Comparison of ENCODE assay signal across 8 cellular contexts in genomic region chr12:93741741-93742085, GRCh38.
DNase-seq lines count a peak whose midpoint lies in the region; ATAC-seq and TF ChIP-seq lines count a peak whose summit lies in the region.

No MANE protein-coding gene starts in this region.

- H3K27ac Mint-ChIP-seq in CD4-positive, CD25-positive, alpha-beta regulatory T cell: peak overlapping the region; percentile 89 to 92 (median 91)
- peak overlapping the region; percentile 33 to 92 (median 91) for H3K27ac Mint-ChIP-seq in IgD-negative memory B cell
- peak overlapping the region; percentile 97 for H3K27ac Mint-ChIP-seq in activated naive CD8-positive, alpha-beta T cell treated with anti-CD3 and anti-CD28 coated beads for 36 hours

- no peaks in the 10 kb centered on the region for H3K9me3 Mint-ChIP-seq in CD4-positive, CD25-positive, alpha-beta regulatory T cell
- H3K9me3 Mint-ChIP-seq in IgD-negative memory B cell: no peaks in the 10 kb centered on the region
- no peaks in the 10 kb centered on the region for H3K9me3 Mint-ChIP-seq in activated naive CD8-positive, alpha-beta T cell treated with anti-CD3 and anti-CD28 coated beads for 36 hours

- H3K36me3 Mint-ChIP-seq in CD4-positive, CD25-positive, alpha-beta regulatory T cell: no peaks in the 10 kb centered on the region
- no peaks in the 10 kb centered on the region for H3K36me3 Mint-ChIP-seq in IgD-negative memory B cell
- peaks cover 2% of the 10 kb centered on the region for H3K36me3 Mint-ChIP-seq in activated naive CD8-positive, alpha-beta T cell treated with anti-CD3 and anti-CD28 coated beads for 36 hours

- no peak for DNase-seq in CD4-positive, CD25-positive, alpha-beta regulatory T cell
- DNase-seq in activated naive CD8-positive, alpha-beta T cell treated with anti-CD3 and anti-CD28 coated beads for 36 hours: no peak
- DNase-seq in right atrium auricular region (ENCODE audit: low spot score): no peak
- DNase-seq in skeletal muscle cell (ENCODE audit: low read depth): no peak
- DNase-seq in NCI-H1436 treated with DMSO at 0.1 percent for 48 hours (lab: John Stamatoyannopoulos, UW): no peak
- DNase-seq in NCI-H2171 (lab: John Stamatoyannopoulos, UW): no peak

- no peaks in the 10 kb centered on the region for H3K36me3 ChIP-seq in CD4-positive, CD25-positive, alpha-beta regulatory T cell (ENCODE audit: control insufficient read depth, insufficient read depth, low read length)
- H3K36me3 ChIP-seq in right atrium auricular region: no peaks in the 10 kb centered on the region

- peaks cover 23% of the 10 kb centered on the region for H3K4me1 ChIP-seq in CD4-positive, CD25-positive, alpha-beta regulatory T cell (ENCODE audit: control insufficient read depth, insufficient read depth, low read length, poor library complexity, severe bottlenecking)
- H3K4me1 ChIP-seq in right atrium auricular region: peaks cover 0 to 49% of the 10 kb centered on the region in 2 donors

- peaks cover 21 to 36% (median 32%) of the 10 kb centered on the region in 4 donors for H3K4me1 Mint-ChIP-seq in CD4-positive, CD25-positive, alpha-beta regulatory T cell
- H3K4me1 Mint-ChIP-seq in IgD-negative memory B cell: peaks cover 9 to 28% (median 18%) of the 10 kb centered on the region in 3 donors
- H3K4me1 Mint-ChIP-seq in activated naive CD8-positive, alpha-beta T cell treated with anti-CD3 and anti-CD28 coated beads for 36 hours: peaks cover 39% of the 10 kb centered on the region

- no peaks in the 10 kb centered on the region for H3K27me3 Mint-ChIP-seq in CD4-positive, CD25-positive, alpha-beta regulatory T cell
- H3K27me3 Mint-ChIP-seq in IgD-negative memory B cell: peaks cover 2% of the 10 kb centered on the region
- H3K27me3 Mint-ChIP-seq in activated naive CD8-positive, alpha-beta T cell treated with anti-CD3 and anti-CD28 coated beads for 36 hours: peaks cover 6% of the 10 kb centered on the region

- peak; percentile 20 to 48 for ATAC-seq in CD4-positive, CD25-positive, alpha-beta regulatory T cell (ENCODE audit: low read depth in 2 of 2)
- peak; percentile 17 for ATAC-seq in GM21367 (IDR thresholded peaks at IDR 0.05; ENCODE audit: unreplicated experiment)

- peak overlapping the region; percentile 68 for H3K27ac ChIP-seq in CD4-positive, CD25-positive, alpha-beta regulatory T cell (ENCODE audit: insufficient read depth, low read length, poor library complexity, severe bottlenecking)
- H3K27ac ChIP-seq in right atrium auricular region: peak overlapping the region; percentile 82 to 87

- H3K4me3 ChIP-seq in CD4-positive, CD25-positive, alpha-beta regulatory T cell (ENCODE audit: low read depth, low read length): peak overlapping the region; percentile 89
- H3K4me3 ChIP-seq in right atrium auricular region (peak overlapping the region; percentile 47 to 60), skeletal muscle cell (ENCODE audit: low read depth, low read length) (peak overlapping the region; percentile 55)

- no peaks in the 10 kb centered on the region for H3K27me3 ChIP-seq in CD4-positive, CD25-positive, alpha-beta regulatory T cell (ENCODE audit: control insufficient read depth, insufficient read depth, low read length)
- H3K27me3 ChIP-seq in right atrium auricular region: no peaks in the 10 kb centered on the region

- no peaks in the 10 kb centered on the region for H3K9me3 ChIP-seq in CD4-positive, CD25-positive, alpha-beta regulatory T cell (ENCODE audit: control insufficient read depth in 2 of 2, low read length in 2 of 2)
- no peaks in the 10 kb centered on the region for H3K9me3 ChIP-seq in right atrium auricular region

- H3K4me3 Mint-ChIP-seq in CD4-positive, CD25-positive, alpha-beta regulatory T cell: peak overlapping the region; percentile 91 to 94 (median 92)
- peak overlapping the region; percentile 87 to 99 (median 96) for H3K4me3 Mint-ChIP-seq in IgD-negative memory B cell
- H3K4me3 Mint-ChIP-seq in activated naive CD8-positive, alpha-beta T cell treated with anti-CD3 and anti-CD28 coated beads for 36 hours: peak overlapping the region; percentile 84

- TF ChIP-seq CTCF in right atrium auricular region (IDR thresholded peaks at IDR 0.05): no peak
